1 cellular context compared by ENCODE assay signal in the genomic region with DNA sequence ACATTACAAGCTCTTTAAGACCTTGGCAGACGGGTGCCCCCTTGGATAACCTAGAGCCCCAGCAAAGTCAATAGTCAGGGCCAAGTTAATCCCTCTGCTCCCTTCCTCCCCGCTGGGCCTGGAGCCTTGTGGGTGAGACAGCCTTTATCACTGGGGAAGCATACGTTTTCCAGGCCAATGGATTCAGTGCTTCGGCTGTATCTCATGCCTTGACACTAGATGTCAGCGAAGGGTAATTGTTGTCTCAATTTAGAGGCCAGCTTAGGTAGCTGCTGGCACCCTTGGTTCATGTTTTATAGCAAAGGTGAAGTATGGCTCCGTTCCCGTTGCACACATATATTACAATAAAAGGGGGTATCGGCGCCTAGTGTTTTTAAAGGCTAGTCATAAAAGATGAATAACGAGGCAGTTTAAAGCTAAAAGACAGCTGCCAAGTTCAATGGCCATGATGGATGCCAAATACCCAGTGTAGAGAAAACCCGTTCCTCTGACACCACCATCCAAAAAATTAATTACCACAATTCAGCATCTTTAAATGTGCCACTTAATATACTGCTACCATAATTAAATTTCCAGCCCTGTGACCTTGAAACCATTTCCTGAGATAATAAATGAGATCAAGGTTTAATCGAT.
TF ChIP-seq lines count a peak whose summit lies in the region.

No MANE protein-coding gene starts in this region.

TF ChIP-seq in HCT116, 20 proteins besides CTCF, POLR2A, EP300 and RAD21 (continued from another document):
- TF ChIP-seq, protein P1, sequence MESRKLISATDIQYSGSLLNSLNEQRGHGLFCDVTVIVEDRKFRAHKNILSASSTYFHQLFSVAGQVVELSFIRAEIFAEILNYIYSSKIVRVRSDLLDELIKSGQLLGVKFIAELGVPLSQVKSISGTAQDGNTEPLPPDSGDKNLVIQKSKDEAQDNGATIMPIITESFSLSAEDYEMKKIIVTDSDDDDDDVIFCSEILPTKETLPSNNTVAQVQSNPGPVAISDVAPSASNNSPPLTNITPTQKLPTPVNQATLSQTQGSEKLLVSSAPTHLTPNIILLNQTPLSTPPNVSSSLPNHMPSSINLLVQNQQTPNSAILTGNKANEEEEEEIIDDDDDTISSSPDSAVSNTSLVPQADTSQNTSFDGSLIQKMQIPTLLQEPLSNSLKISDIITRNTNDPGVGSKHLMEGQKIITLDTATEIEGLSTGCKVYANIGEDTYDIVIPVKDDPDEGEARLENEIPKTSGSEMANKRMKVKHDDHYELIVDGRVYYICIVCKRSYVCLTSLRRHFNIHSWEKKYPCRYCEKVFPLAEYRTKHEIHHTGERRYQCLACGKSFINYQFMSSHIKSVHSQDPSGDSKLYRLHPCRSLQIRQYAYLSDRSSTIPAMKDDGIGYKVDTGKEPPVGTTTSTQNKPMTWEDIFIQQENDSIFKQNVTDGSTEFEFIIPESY (IDR thresholded peaks at IDR 0.05; ENCODE audit: extremely low read depth, insufficient replicate concordance, low read length), result no peak
- TF ChIP-seq POLR2AphosphoS5 (IDR thresholded peaks at IDR 0.05; ENCODE audit: low read depth, low read length) (no peak), ZFX (IDR thresholded peaks at IDR 0.05) (no peak), EZH2phosphoT487 (IDR thresholded peaks at IDR 0.05; ENCODE audit: borderline replicate concordance) (no peak), EGR1 (IDR thresholded peaks at IDR 0.05; ENCODE audit: low read depth) (no peak), FOSL1 (IDR thresholded peaks at IDR 0.05; ENCODE audit: low read depth) (no peak), ZNF274 (IDR thresholded peaks at IDR 0.05; ENCODE audit: low read depth, low read length) (no peak), SP1 (IDR thresholded peaks at IDR 0.05; ENCODE audit: low read depth) (no peak), CEBPB (IDR thresholded peaks at IDR 0.05; ENCODE audit: low read depth) (no peak), YY1 (IDR thresholded peaks at IDR 0.05; ENCODE audit: extremely low read depth, insufficient replicate concordance, low read depth, low read length) (no peak), JUND (IDR thresholded peaks at IDR 0.05) (no peak), ELF1 (IDR thresholded peaks at IDR 0.05; ENCODE audit: borderline replicate concordance, low read depth) (no peak), TCF7L2 (IDR thresholded peaks at IDR 0.05; ENCODE audit: borderline replicate concordance, extremely low read depth, insufficient read depth, insufficient read length) (no peak), SIN3A (IDR thresholded peaks at IDR 0.05; ENCODE audit: low read depth) (no peak)
- TF ChIP-seq, protein P2, sequence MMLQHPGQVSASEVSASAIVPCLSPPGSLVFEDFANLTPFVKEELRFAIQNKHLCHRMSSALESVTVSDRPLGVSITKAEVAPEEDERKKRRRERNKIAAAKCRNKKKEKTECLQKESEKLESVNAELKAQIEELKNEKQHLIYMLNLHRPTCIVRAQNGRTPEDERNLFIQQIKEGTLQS (IDR thresholded peaks at IDR 0.05), result no peak
- TF ChIP-seq, protein P3, sequence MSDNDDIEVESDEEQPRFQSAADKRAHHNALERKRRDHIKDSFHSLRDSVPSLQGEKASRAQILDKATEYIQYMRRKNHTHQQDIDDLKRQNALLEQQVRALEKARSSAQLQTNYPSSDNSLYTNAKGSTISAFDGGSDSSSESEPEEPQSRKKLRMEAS (IDR thresholded peaks at IDR 0.05), result no peak
